In genomic region chr6:158338311-158339112, GRCh38 we compare ENCODE assay signal across 14 cellular contexts.
"Had no signal": no experiment of that assay in that cellular context is flagged by ENCODE, and none has a peak within 500 bp of the region (broad histone marks: within the 10 kb centered on the region; RNA-seq: fewer than 3 reads in every experiment).

No MANE protein-coding gene starts in this region.

- H3K27ac ChIP-seq: gastroesophageal sphincter, heart right ventricle, neutrophil, parathyroid adenoma had no signal

- H3K9me3 ChIP-seq: gastroesophageal sphincter, neutrophil had no signal

- H3K4me3 Mint-ChIP-seq: endodermal cell; naive B cell; stimulated activated memory B cell treated with anti-CD40 and anti-IgM and Interleukin-4, amounts not matched to agents 10 μg/mL and 1 μg/mL and 100 μg/mL, for 72 hours had no signal

- H3K27ac Mint-ChIP-seq: endodermal cell; naive B cell; stimulated activated memory B cell treated with anti-CD40 and anti-IgM and Interleukin-4, amounts not matched to agents 10 μg/mL and 1 μg/mL and 100 μg/mL, for 72 hours had no signal

- H3K27me3 ChIP-seq: gastroesophageal sphincter, heart right ventricle, neutrophil had no signal

- H3K4me1 Mint-ChIP-seq: endodermal cell had no signal

- H3K27me3 Mint-ChIP-seq: naive B cell; stimulated activated memory B cell treated with anti-CD40 and anti-IgM and Interleukin-4, amounts not matched to agents 10 μg/mL and 1 μg/mL and 100 μg/mL, for 72 hours had no signal

- ATAC-seq: gastroesophageal sphincter; heart right ventricle; left lobe of liver; stimulated activated memory B cell treated with anti-CD40 and anti-IgM and Interleukin-4, amounts not matched to agents 10 μg/mL and 1 μg/mL and 100 μg/mL, for 72 hours had no signal

- H3K36me3 ChIP-seq: gastroesophageal sphincter, neutrophil had no signal

- DNase-seq: activated CD4-positive, CD25-positive, alpha-beta regulatory T cell treated with anti-CD3 and anti-CD28 coated beads, Interleukin-2, amount 50 U/mL, for 72 hours; activated naive CD4-positive, alpha-beta T cell treated with Interleukin-2 at 50 U/mL for 16 hours; anterior cingulate cortex; heart right ventricle; naive B cell; stimulated activated CD4-positive, alpha-beta T cell treated with anti-CD3 and anti-CD28 coated beads, Interleukin-2, amount 100 ng/mL, for 48 hours had no signal

- H2AFZ ChIP-seq: parathyroid adenoma had no signal

- H3K9ac ChIP-seq: parathyroid adenoma had no signal

- H3K9me3 Mint-ChIP-seq: stimulated activated memory B cell treated with anti-CD40 and anti-IgM and Interleukin-4, amounts not matched to agents 10 μg/mL and 1 μg/mL and 100 μg/mL, for 72 hours had no signal

- FAIRE-seq: keratinocyte, urothelium cell line had no signal

- H3K4me3 ChIP-seq: gastroesophageal sphincter, heart right ventricle had no signal
